Comparison of ENCODE assay signal across 38 cellular contexts in genomic region chr12:29930503-29930902, GRCh38.
"Had no signal": no experiment of that assay in that cellular context is flagged by ENCODE, and none has a peak within 500 bp of the region (broad histone marks: within the 10 kb centered on the region; RNA-seq: fewer than 3 reads in every experiment).

No MANE protein-coding gene starts in this region.

- DNase-seq: activated effector memory CD4-positive, alpha-beta T cell treated with anti-CD3 and anti-CD28 coated beads, Interleukin-2, amount 50 U/mL, for 16 hours; activated effector memory CD4-positive, alpha-beta T cell treated with Interleukin-2 at 50 U/mL for 16 hours; activated gamma-delta T cell; activated gamma-delta T cell treated with Interleukin-2 at 50 U/mL for 16 hours; activated naive CD4-positive, alpha-beta T cell; activated naive CD4-positive, alpha-beta T cell treated with anti-CD3 and anti-CD28 coated beads for 36 hours; activated naive CD4-positive, alpha-beta T cell treated with anti-CD3 and anti-CD28 coated beads, Interleukin-2, amount 10 ng/mL, durations not matched to agents 7 days and 5 days; activated naive CD4-positive, alpha-beta T cell treated with anti-CD3 and anti-CD28 coated beads, Interleukin-2, amount 50 U/mL, for 16 hours; activated naive CD4-positive, alpha-beta T cell treated with Interleukin-2 at 50 U/mL for 16 hours; activated naive CD8-positive, alpha-beta T cell treated with anti-CD3 and anti-CD28 coated beads for 36 hours; activated naive CD8-positive, alpha-beta T cell treated with anti-CD3 and anti-CD28 coated beads, Interleukin-2, amount 10 ng/mL, durations not matched to agents 7 days and 5 days; activated naive CD8-positive, alpha-beta T cell treated with anti-CD3 and anti-CD28 coated beads, Interleukin-2, amount 50 U/mL, for 24 hours; activated T-cell treated with anti-CD3 and anti-CD28 coated beads, Interleukin-2, amount 50 U/mL, for 1 hour; activated T-cell treated with anti-CD3 and anti-CD28 coated beads, Interleukin-2, amount 50 U/mL, for 24 hours; activated T-cell treated with anti-CD3 and anti-CD28 coated beads, Interleukin-2, amount 50 U/mL, for 4 hours; activated T-cell treated with anti-CD3 and anti-CD28 coated beads, Interleukin-2, amount 50 U/mL, for 48 hours; activated T-cell treated with anti-CD3 and anti-CD28 coated beads, Interleukin-2, amount 50 U/mL, for 72 hours; adrenal gland; amniotic stem cell; amygdala; anterior cingulate cortex; aorta; body of pancreas; brain microvascular endothelial cell; caudate nucleus; central memory CD4-positive, alpha-beta T cell; cerebellar nuclear complex had no signal

- H3K4me3 ChIP-seq: adrenal gland, ascending aorta, body of pancreas, breast epithelium, cardiac muscle cell had no signal

- H3K27ac Mint-ChIP-seq: activated naive CD4-positive, alpha-beta T cell treated with anti-CD3 and anti-CD28 coated beads for 36 hours; activated naive CD4-positive, alpha-beta T cell treated with anti-CD3 and anti-CD28 coated beads, Interleukin-2, amount 10 ng/mL, durations not matched to agents 7 days and 5 days; activated naive CD4-positive, alpha-beta T cell treated with anti-CD3 and anti-CD28 coated beads, Interleukin-2, amount 50 U/mL, for 24 hours; activated naive CD4-positive, alpha-beta T cell treated with anti-CD3 and anti-CD28 coated beads, Interleukin-2, amount 50 U/mL, for 72 hours; activated naive CD8-positive, alpha-beta T cell; activated naive CD8-positive, alpha-beta T cell treated with anti-CD3 and anti-CD28 coated beads for 36 hours; activated naive CD8-positive, alpha-beta T cell treated with anti-CD3 and anti-CD28 coated beads, Interleukin-2, amount 10 ng/mL, durations not matched to agents 7 days and 5 days; activated naive CD8-positive, alpha-beta T cell treated with anti-CD3 and anti-CD28 coated beads, Interleukin-2, amount 50 U/mL, for 24 hours; activated T-cell treated with anti-CD3 and anti-CD28 coated beads, Interleukin-2, amount 50 U/mL, for 24 hours; activated T-cell treated with anti-CD3 and anti-CD28 coated beads, Interleukin-2, amount 50 U/mL, for 72 hours; activated T-helper 1 cell treated with anti-CD3 and anti-CD28 coated beads, Interleukin-12 subunit alpha, Interleukin-12 subunit beta, Interleukin-2, Interleukin-4 antibody, amounts not matched to agents 30 ng/mL and 10 ng/mL and 1 ng/mL, durations not matched to agents 14 hours and 24 hours and 36 hours; activated T-helper 17 cell treated with anti-CD3 and anti-CD28 coated beads, Interleukin-2, amount 50 U/mL, for 72 hours; activated T-helper 2 cell treated with anti-CD3 and anti-CD28 coated beads, Interferon-gamma antibody, Interleukin-2, Interleukin-4, amounts not matched to agents 10 μg/mL and 5 μg/mL and 100 μg/mL, durations not matched to agents 14 hours and 24 hours and 36 hours had no signal

- H3K27me3 Mint-ChIP-seq: activated naive CD4-positive, alpha-beta T cell treated with anti-CD3 and anti-CD28 coated beads, Interleukin-2, amount 10 ng/mL, durations not matched to agents 7 days and 5 days; activated naive CD4-positive, alpha-beta T cell treated with anti-CD3 and anti-CD28 coated beads, Interleukin-2, amount 50 U/mL, for 24 hours; activated naive CD8-positive, alpha-beta T cell; activated naive CD8-positive, alpha-beta T cell treated with anti-CD3 and anti-CD28 coated beads for 36 hours; activated naive CD8-positive, alpha-beta T cell treated with anti-CD3 and anti-CD28 coated beads, Interleukin-2, amount 10 ng/mL, durations not matched to agents 7 days and 5 days; activated naive CD8-positive, alpha-beta T cell treated with anti-CD3 and anti-CD28 coated beads, Interleukin-2, amount 50 U/mL, for 24 hours; activated T-cell treated with anti-CD3 and anti-CD28 coated beads, Interleukin-2, amount 50 U/mL, for 24 hours; activated T-helper 17 cell treated with anti-CD3 and anti-CD28 coated beads, Interleukin-2, amount 50 U/mL, for 72 hours; central memory CD8-positive, alpha-beta T cell had no signal

- H3K9me3 ChIP-seq: adrenal gland, ascending aorta, body of pancreas, breast epithelium had no signal

- H3K27ac ChIP-seq: adrenal gland, ascending aorta, body of pancreas, brain microvascular endothelial cell, breast epithelium, cardiac muscle cell had no signal

- H3K36me3 ChIP-seq: adrenal gland, ascending aorta, brain microvascular endothelial cell, breast epithelium, cardiac muscle cell had no signal

- H3K9me3 Mint-ChIP-seq: activated naive CD4-positive, alpha-beta T cell treated with anti-CD3 and anti-CD28 coated beads for 36 hours; activated naive CD4-positive, alpha-beta T cell treated with anti-CD3 and anti-CD28 coated beads, Interleukin-2, amount 50 U/mL, for 24 hours; activated naive CD8-positive, alpha-beta T cell treated with anti-CD3 and anti-CD28 coated beads for 36 hours; activated naive CD8-positive, alpha-beta T cell treated with anti-CD3 and anti-CD28 coated beads, Interleukin-2, amount 50 U/mL, for 24 hours; activated T-cell treated with anti-CD3 and anti-CD28 coated beads, Interleukin-2, amount 50 U/mL, for 24 hours; activated T-helper 1 cell treated with anti-CD3 and anti-CD28 coated beads, Interleukin-12 subunit alpha, Interleukin-12 subunit beta, Interleukin-2, Interleukin-4 antibody, amounts not matched to agents 30 ng/mL and 10 ng/mL and 1 ng/mL, durations not matched to agents 14 hours and 24 hours and 36 hours; activated T-helper 2 cell treated with anti-CD3 and anti-CD28 coated beads, Interferon-gamma antibody, Interleukin-2, Interleukin-4, amounts not matched to agents 10 μg/mL and 5 μg/mL and 100 μg/mL, durations not matched to agents 14 hours and 24 hours and 36 hours had no signal

- H3K4me3 Mint-ChIP-seq: activated naive CD4-positive, alpha-beta T cell treated with anti-CD3 and anti-CD28 coated beads for 36 hours; activated naive CD4-positive, alpha-beta T cell treated with anti-CD3 and anti-CD28 coated beads, Interleukin-2, amount 10 ng/mL, durations not matched to agents 7 days and 5 days; activated naive CD4-positive, alpha-beta T cell treated with anti-CD3 and anti-CD28 coated beads, Interleukin-2, amount 50 U/mL, for 24 hours; activated naive CD8-positive, alpha-beta T cell; activated naive CD8-positive, alpha-beta T cell treated with anti-CD3 and anti-CD28 coated beads for 36 hours; activated naive CD8-positive, alpha-beta T cell treated with anti-CD3 and anti-CD28 coated beads, Interleukin-2, amount 10 ng/mL, durations not matched to agents 7 days and 5 days; activated naive CD8-positive, alpha-beta T cell treated with anti-CD3 and anti-CD28 coated beads, Interleukin-2, amount 50 U/mL, for 24 hours; activated T-cell treated with anti-CD3 and anti-CD28 coated beads, Interleukin-2, amount 50 U/mL, for 24 hours; activated T-cell treated with anti-CD3 and anti-CD28 coated beads, Interleukin-2, amount 50 U/mL, for 4 hours; activated T-cell treated with anti-CD3 and anti-CD28 coated beads, Interleukin-2, amount 50 U/mL, for 72 hours; activated T-helper 1 cell treated with anti-CD3 and anti-CD28 coated beads, Interleukin-12 subunit alpha, Interleukin-12 subunit beta, Interleukin-2, Interleukin-4 antibody, amounts not matched to agents 30 ng/mL and 10 ng/mL and 1 ng/mL, durations not matched to agents 14 hours and 24 hours and 36 hours; activated T-helper 17 cell treated with anti-CD3 and anti-CD28 coated beads, Interleukin-2, amount 50 U/mL, for 72 hours; brain; central memory CD8-positive, alpha-beta T cell had no signal

- H3K27me3 ChIP-seq: adrenal gland, ascending aorta, body of pancreas, brain microvascular endothelial cell, breast epithelium, cardiac muscle cell had no signal

- H3K4me1 ChIP-seq: adrenal gland, ascending aorta, body of pancreas, breast epithelium had no signal

- H3K4me1 Mint-ChIP-seq: activated naive CD4-positive, alpha-beta T cell treated with anti-CD3 and anti-CD28 coated beads, Interleukin-2, amount 10 ng/mL, durations not matched to agents 7 days and 5 days; activated naive CD4-positive, alpha-beta T cell treated with anti-CD3 and anti-CD28 coated beads, Interleukin-2, amount 50 U/mL, for 24 hours; activated naive CD8-positive, alpha-beta T cell treated with anti-CD3 and anti-CD28 coated beads for 36 hours; activated naive CD8-positive, alpha-beta T cell treated with anti-CD3 and anti-CD28 coated beads, Interleukin-2, amount 10 ng/mL, durations not matched to agents 7 days and 5 days; activated naive CD8-positive, alpha-beta T cell treated with anti-CD3 and anti-CD28 coated beads, Interleukin-2, amount 50 U/mL, for 24 hours; activated T-helper 17 cell treated with anti-CD3 and anti-CD28 coated beads, Interleukin-2, amount 50 U/mL, for 72 hours; central memory CD8-positive, alpha-beta T cell had no signal

- H3K36me3 Mint-ChIP-seq: activated naive CD4-positive, alpha-beta T cell treated with anti-CD3 and anti-CD28 coated beads, Interleukin-2, amount 10 ng/mL, durations not matched to agents 7 days and 5 days; activated naive CD4-positive, alpha-beta T cell treated with anti-CD3 and anti-CD28 coated beads, Interleukin-2, amount 50 U/mL, for 24 hours; activated naive CD4-positive, alpha-beta T cell treated with anti-CD3 and anti-CD28 coated beads, Interleukin-2, amount 50 U/mL, for 72 hours; activated naive CD8-positive, alpha-beta T cell; activated naive CD8-positive, alpha-beta T cell treated with anti-CD3 and anti-CD28 coated beads for 36 hours; activated naive CD8-positive, alpha-beta T cell treated with anti-CD3 and anti-CD28 coated beads, Interleukin-2, amount 10 ng/mL, durations not matched to agents 7 days and 5 days; brain had no signal
